In genomic region chr7:126501617-126502016, GRCh38 we compare ENCODE assay signal across 15 cellular contexts.
DNase-seq lines count a peak whose midpoint lies in the region; ATAC-seq, FAIRE-seq and TF ChIP-seq lines count a peak whose summit lies in the region.
"Had no signal": no experiment of that assay in that cellular context is flagged by ENCODE, and none has a peak within 500 bp of the region (broad histone marks: within the 10 kb centered on the region; RNA-seq: fewer than 3 reads in every experiment).

No MANE protein-coding gene starts in this region.

- no peak overlapping the region for H3K4me3 Mint-ChIP-seq in stimulated activated naive CD8-positive, alpha-beta T cell treated with anti-CD3 and anti-CD28 coated beads, Interleukin-15, amount 100 ng/mL, for 72 hours
- no peak overlapping the region for H3K4me3 Mint-ChIP-seq in chondrocyte (ENCODE audit: unreplicated experiment)
- H3K4me3 Mint-ChIP-seq: activated CD8-positive, alpha-beta T cell treated with anti-CD3 and anti-CD28 coated beads for 36 hours; activated T-helper 17 cell treated with anti-CD3 and anti-CD28 coated beads, Interleukin-2, amount 50 U/mL, for 72 hours; central memory CD8-positive, alpha-beta T cell; endodermal cell had no signal

- no peak overlapping the region for H3K4me3 ChIP-seq in GM12878
- H3K4me3 ChIP-seq: BLaER1, tibial artery had no signal

- FAIRE-seq in GM12878 (lab: Jason Lieb, UNC): no peak

- RAD21 ChIA-PET in GM12878 (lab: Charles Lee; ENCODE audit: unreplicated experiment): no interaction called here

- POLR2A ChIA-PET in GM12878 (lab: Charles Lee): no interaction called here

- H3K4me1 ChIP-seq in GM12878 (ENCODE audit: control insufficient read depth, insufficient read depth, low read length): no peaks in the 10 kb centered on the region
- H3K4me1 ChIP-seq: BLaER1, tibial artery had no signal

- intact Hi-C loops in GM12878 (cut with micrococcal nuclease; ENCODE audit: unreplicated experiment): no loop called here

- no peak overlapping the region for H3K9ac ChIP-seq in GM12878 (ENCODE audit: control insufficient read depth, insufficient read depth, low read length)
- H3K9ac ChIP-seq: BLaER1 had no signal

- H3K4me1 Mint-ChIP-seq in stimulated activated naive CD8-positive, alpha-beta T cell treated with anti-CD3 and anti-CD28 coated beads, Interleukin-15, amount 100 ng/mL, for 72 hours: no peaks in the 10 kb centered on the region
- no peaks in the 10 kb centered on the region for H3K4me1 Mint-ChIP-seq in chondrocyte (ENCODE audit: low read depth)
- H3K4me1 Mint-ChIP-seq: activated T-helper 17 cell treated with anti-CD3 and anti-CD28 coated beads, Interleukin-2, amount 50 U/mL, for 72 hours; central memory CD8-positive, alpha-beta T cell had no signal

- no peaks in the 10 kb centered on the region for H3K9me3 ChIP-seq in GM12878 (replicated peaks; ENCODE audit: control insufficient read depth, insufficient read depth, low read length)
- H3K9me3 ChIP-seq: BLaER1, tibial artery had no signal

- CTCF ChIA-PET in GM12878 (lab: Yijun Ruan, JAX): interaction anchor here (0.7 kb wide), 1 partner anchor 21 kb away, joined by 3 read pairs; no protein-coding TSS in a partner anchor

- peak overlapping the region; percentile 46; the same call in 1 of the 2 replicates for H2AFZ ChIP-seq in GM12878 (ENCODE audit: control insufficient read depth, low read depth, low read length)

- TF ChIP-seq EP300 in GM12878 (IDR thresholded peaks at IDR 0.05; ENCODE audit: borderline replicate concordance in 1 of 2, control insufficient read depth in 1 of 2, low read depth in 2 of 2, low read length in 2 of 2): no peak

- no peaks in the 10 kb centered on the region for H4K20me1 ChIP-seq in GM12878 (ENCODE audit: control insufficient read depth, insufficient read depth)
- H4K20me1 ChIP-seq: BLaER1 had no signal

- H3K27ac ChIP-seq in GM12878 (ENCODE audit: control insufficient read depth, insufficient read depth): no peak overlapping the region
- H3K27ac ChIP-seq: BLaER1, tibial artery had no signal

- no peaks in the 10 kb centered on the region for H3K36me3 ChIP-seq in GM12878 (ENCODE audit: control insufficient read depth in 2 of 2, insufficient read depth in 2 of 2, low read length in 1 of 2)
- H3K36me3 ChIP-seq: BLaER1, tibial artery had no signal

- in situ Hi-C loops in GM12878 (cut with MboI): no loop called here

- peaks cover 0 to 15% of the 10 kb centered on the region in 2 donors for H3K9me3 Mint-ChIP-seq in stimulated activated naive CD8-positive, alpha-beta T cell treated with anti-CD3 and anti-CD28 coated beads, Interleukin-15, amount 100 ng/mL, for 72 hours
- peaks cover 6% of the 10 kb centered on the region for H3K9me3 Mint-ChIP-seq in chondrocyte (ENCODE audit: low read depth)
- H3K9me3 Mint-ChIP-seq: endodermal cell had no signal

- BruUV-seq in GM12878 (replicated peaks; lab: Mats Ljungman, UMichigan): no TSS peak

- no peaks in the 10 kb centered on the region for H3K36me3 Mint-ChIP-seq in chondrocyte (ENCODE audit: low read depth)

- H3K79me2 ChIP-seq in GM12878 (ENCODE audit: control insufficient read depth, insufficient read depth, low read length): no peaks in the 10 kb centered on the region

- ATAC-seq in GM18868 (IDR thresholded peaks at IDR 0.05; ENCODE audit: unreplicated experiment) (peak; percentile 57), HG02571 (IDR thresholded peaks at IDR 0.05; ENCODE audit: unreplicated experiment) (peak; percentile 83), GM12878 (peak; percentile 55)
- no peak for ATAC-seq in stimulated activated naive CD8-positive, alpha-beta T cell treated with anti-CD3 and anti-CD28 coated beads, Interleukin-15, amount 100 ng/mL, for 72 hours
- ATAC-seq: activated CD8-positive, alpha-beta T cell treated with anti-CD3 and anti-CD28 coated beads for 36 hours; activated T-helper 17 cell treated with anti-CD3 and anti-CD28 coated beads, Interleukin-2, amount 50 U/mL, for 72 hours; left cardiac atrium had no signal

- H3K27me3 Mint-ChIP-seq in stimulated activated naive CD8-positive, alpha-beta T cell treated with anti-CD3 and anti-CD28 coated beads, Interleukin-15, amount 100 ng/mL, for 72 hours: no peaks in the 10 kb centered on the region
- peaks cover 2% of the 10 kb centered on the region for H3K27me3 Mint-ChIP-seq in chondrocyte (ENCODE audit: low read depth)
- H3K27me3 Mint-ChIP-seq: activated CD8-positive, alpha-beta T cell treated with anti-CD3 and anti-CD28 coated beads for 36 hours; activated T-helper 17 cell treated with anti-CD3 and anti-CD28 coated beads, Interleukin-2, amount 50 U/mL, for 72 hours; central memory CD8-positive, alpha-beta T cell had no signal

- SMC1A ChIA-PET in GM12878 (lab: Charles Lee; ENCODE audit: uncharacterized antibody, unreplicated experiment): interaction anchor here (1.1 to 1.2 kb wide), 2 partner anchors 8 to 18 kb away, joined by 3 read pairs; no protein-coding TSS in a partner anchor

- DNase-seq in NCI-H1417 (lab: John Stamatoyannopoulos, UW): peak; percentile 30 to 81 (median 56)
- no peak for DNase-seq in GM12878 (ENCODE audit: low read depth, low spot score)
- DNase-seq in middle frontal gyrus (ENCODE audit: extremely low spot score, low spot score): no peak
- no peak for DNase-seq in stimulated activated naive CD8-positive, alpha-beta T cell treated with anti-CD3 and anti-CD28 coated beads, Interleukin-15, amount 100 ng/mL, for 72 hours
- no peak for DNase-seq in chondrocyte (ENCODE audit: low spot score)
- DNase-seq: activated CD8-positive, alpha-beta T cell treated with anti-CD3 and anti-CD28 coated beads for 36 hours; endodermal cell; left cardiac atrium; stimulated activated CD4-positive, alpha-beta T cell treated with anti-CD3 and anti-CD28 coated beads, Interleukin-4, amount 100 ng/mL, for 24 hours; tibial artery had no signal

- H3K27me3 ChIP-seq in GM12878 (replicated peaks in 1 of 2; ENCODE audit: control insufficient read depth in 2 of 2, insufficient read depth in 2 of 2, low read length in 1 of 2): no peaks in the 10 kb centered on the region
- H3K27me3 ChIP-seq: BLaER1, tibial artery had no signal

- TF ChIP-seq CTCF in GM12878 (IDR thresholded peaks at IDR 0.05 in 2 of 3, conservative IDR thresholded peaks at IDR 0.05 in 1 of 3; ENCODE audit: control insufficient read depth in 2 of 3, extremely low read depth in 1 of 3, insufficient read depth in 1 of 3, low read depth in 3 of 3, low read length in 3 of 3) (no peak), chondrocyte (IDR thresholded peaks at IDR 0.05) (no peak)

- H3K27ac Mint-ChIP-seq in stimulated activated naive CD8-positive, alpha-beta T cell treated with anti-CD3 and anti-CD28 coated beads, Interleukin-15, amount 100 ng/mL, for 72 hours: no peak overlapping the region
- no peak overlapping the region for H3K27ac Mint-ChIP-seq in chondrocyte (ENCODE audit: unreplicated experiment)
- H3K27ac Mint-ChIP-seq: activated CD8-positive, alpha-beta T cell treated with anti-CD3 and anti-CD28 coated beads for 36 hours; activated T-helper 17 cell treated with anti-CD3 and anti-CD28 coated beads, Interleukin-2, amount 50 U/mL, for 72 hours; endodermal cell had no signal

- H3K4me2 ChIP-seq in GM12878 (ENCODE audit: control insufficient read depth, insufficient read depth): no peak overlapping the region
- H3K4me2 ChIP-seq: BLaER1 had no signal

- no peak for TF ChIP-seq RAD21 in GM12878 (IDR thresholded peaks at IDR 0.05; ENCODE audit: insufficient read depth, low read depth, low read length)

- 58% methylated on average over 2 of the region's 2 CpGs for WGBS in GM12878 (ENCODE audit: insufficient coverage, insufficient replicate concordance, low lambda C conversion rate, missing lambda C conversion rate)

- TF ChIP-seq POLR2A in GM12878 (IDR thresholded peaks at IDR 0.05; ENCODE audit: low read depth, low read length): no peak

TF ChIP-seq in GM12878, 131 proteins besides CTCF, POLR2A, EP300 and RAD21:
- TF ChIP-seq KDM1A (IDR thresholded peaks at IDR 0.05; ENCODE audit: borderline replicate concordance): no peak
- no peak for TF ChIP-seq ATF2 (IDR thresholded peaks at IDR 0.05; ENCODE audit: low read length)

Comparison
In these comparisons a context has a peak if more than half of its experiments do, and no peak if none do; other contexts are left out.
1. DNase-seq: peak in NCI-H1417 (3 of 3); none in GM12878 (single experiment), middle frontal gyrus (single experiment), stimulated activated naive CD8-positive, alpha-beta T cell treated with anti-CD3 and anti-CD28 coated beads, Interleukin-15, amount 100 ng/mL, for 72 hours (0 of 2) and chondrocyte (single experiment).